22 cellular contexts compared by ENCODE assay signal in genomic region chr17:18009609-18010420, GRCh38. TPM values are rescaled to one million over a fixed set of nuclear protein-coding genes. Genes with fewer than 3 reads are reported as not detected.
A peak's percentile ranks its signal among the peaks of the same experiment; 100 is the strongest.
DNase-seq lines count a peak whose midpoint lies in the region; ATAC-seq and TF ChIP-seq lines count a peak whose summit lies in the region.
"Had no signal": no experiment of that assay in that cellular context is flagged by ENCODE, and none has a peak within 500 bp of the region (broad histone marks: within the 10 kb centered on the region; RNA-seq: fewer than 3 reads in every experiment).

No MANE protein-coding gene starts in this region.

- H3K4me1 ChIP-seq in mesendoderm (ENCODE audit: control insufficient read depth, low read depth, low read length): peaks cover 3% of the 10 kb centered on the region
- H3K4me1 ChIP-seq: adrenal gland, Peyer's patch had no signal

- no peak overlapping the region for H3K4me3 ChIP-seq in mesendoderm (ENCODE audit: low read length)
- H3K4me3 ChIP-seq: adrenal gland, Peyer's patch had no signal

- intact Hi-C loops in Right ventricle myocardium inferior (cut with DNase I): no loop called here
- intact Hi-C loops in cardiac septum (cut with DNase I): no loop called here
- intact Hi-C loops in left colon (cut with DNase I, micrococcal nuclease): no loop called here

- H2BK120ac ChIP-seq in mesendoderm (ENCODE audit: low read depth, low read length): no peak overlapping the region

- H3K27ac ChIP-seq in mesendoderm (ENCODE audit: low read depth, low read length): no peak overlapping the region
- H3K27ac ChIP-seq: adrenal gland, Peyer's patch had no signal

- H2BK5ac ChIP-seq in mesendoderm (ENCODE audit: low read length): no peak overlapping the region

- DNase-seq in Right ventricle myocardium inferior (ENCODE audit: missing footprints) (no peak), cardiac septum (ENCODE audit: low spot score) (no peak), mesendoderm (peak; percentile 89), type B pancreatic cell (ENCODE audit: extremely low spot score, unreplicated experiment) (no peak), amygdala (lab: John Stamatoyannopoulos, UW) (no peak), NCI-H1436 (lab: John Stamatoyannopoulos, UW) (no peak), left colon (no peak)
- DNase-seq: activated CD4-positive, alpha-beta T cell treated with anti-CD3 and anti-CD28 coated beads, Interleukin-2, amount 50 U/mL, for 4 hours; activated naive CD4-positive, alpha-beta T cell treated with anti-CD3 and anti-CD28 coated beads, Interleukin-2, amount 10 ng/mL, durations not matched to agents 7 days and 5 days; adrenal gland; DMS79; Kasumi-1; naive thymus-derived CD8-positive, alpha-beta T cell; NCI-H1417; NCI-H345; nucleus accumbens; Peyer's patch; stimulated activated naive B cell treated with anti-CD40 and anti-IgM and Interleukin-4, amounts not matched to agents 10 μg/mL and 1 μg/mL and 100 μg/mL, for 72 hours; T-cell had no signal

- ATAC-seq in Right ventricle myocardium inferior (peak; percentile 89), esophagus mucosa (peak; percentile 23), left colon (no peak)
- ATAC-seq: activated CD4-positive, CD25-positive, alpha-beta regulatory T cell treated with anti-CD3 and anti-CD28 coated beads, Interleukin-2, amount 50 U/mL, for 24 hours; naive thymus-derived CD8-positive, alpha-beta T cell; stimulated activated naive B cell treated with anti-CD40 and anti-IgM and Interleukin-4, amounts not matched to agents 10 μg/mL and 1 μg/mL and 100 μg/mL, for 72 hours; T-cell had no signal

- no peak overlapping the region for H2AK5ac ChIP-seq in mesendoderm (ENCODE audit: low read length)

- no peaks in the 10 kb centered on the region for H3K79me2 ChIP-seq in mesendoderm (ENCODE audit: control insufficient read depth, insufficient read depth, low read length)

- no peak overlapping the region for H3K4me3 Mint-ChIP-seq in type B pancreatic cell
- H3K4me3 Mint-ChIP-seq: activated naive CD4-positive, alpha-beta T cell treated with anti-CD3 and anti-CD28 coated beads, Interleukin-2, amount 10 ng/mL, durations not matched to agents 7 days and 5 days; mesothelial cell of epicardium; naive thymus-derived CD8-positive, alpha-beta T cell; stimulated activated naive B cell treated with anti-CD40 and anti-IgM and Interleukin-4, amounts not matched to agents 10 μg/mL and 1 μg/mL and 100 μg/mL, for 72 hours; T-cell had no signal

- no peak overlapping the region for H2BK15ac ChIP-seq in mesendoderm (replicated peaks; ENCODE audit: low read depth)

- H3K79me1 ChIP-seq in mesendoderm (ENCODE audit: low read length): no peaks in the 10 kb centered on the region

- H3K9ac ChIP-seq in mesendoderm (ENCODE audit: low read length): no peak overlapping the region

- no peaks in the 10 kb centered on the region for H3K27me3 Mint-ChIP-seq in type B pancreatic cell
- H3K27me3 Mint-ChIP-seq: activated naive CD4-positive, alpha-beta T cell treated with anti-CD3 and anti-CD28 coated beads, Interleukin-2, amount 10 ng/mL, durations not matched to agents 7 days and 5 days; naive thymus-derived CD8-positive, alpha-beta T cell; stimulated activated naive B cell treated with anti-CD40 and anti-IgM and Interleukin-4, amounts not matched to agents 10 μg/mL and 1 μg/mL and 100 μg/mL, for 72 hours; T-cell had no signal

- H3K27me3 ChIP-seq in mesendoderm (ENCODE audit: insufficient read depth, low read length, poor library complexity): no peaks in the 10 kb centered on the region
- H3K27me3 ChIP-seq: adrenal gland, Peyer's patch had no signal

- H3K36me3 Mint-ChIP-seq in type B pancreatic cell: peaks cover 9% of the 10 kb centered on the region

- H3K36me3 ChIP-seq in mesendoderm (ENCODE audit: control insufficient read depth, insufficient read depth, low read length): no peaks in the 10 kb centered on the region
- H3K36me3 ChIP-seq: adrenal gland had no signal

- H3K18ac ChIP-seq in mesendoderm (ENCODE audit: low read length): no peak overlapping the region

- no peak overlapping the region for H3K4ac ChIP-seq in mesendoderm (ENCODE audit: low read depth, low read length)

- H3K23ac ChIP-seq in mesendoderm (ENCODE audit: low read length): no peak overlapping the region

- H4K8ac ChIP-seq in mesendoderm (ENCODE audit: low read depth, low read length): no peak overlapping the region

- no peak overlapping the region for H3K56ac ChIP-seq in mesendoderm (ENCODE audit: low read length)

- no CpG with 5 or more reads among the region's 8 CpGs for WGBS in mesendoderm (ENCODE audit: extremely low coverage, insufficient coverage, low lambda C conversion rate)

- H3K27ac Mint-ChIP-seq in type B pancreatic cell: no peak overlapping the region
- H3K27ac Mint-ChIP-seq: activated naive CD4-positive, alpha-beta T cell treated with anti-CD3 and anti-CD28 coated beads, Interleukin-2, amount 10 ng/mL, durations not matched to agents 7 days and 5 days; mesothelial cell of epicardium; naive thymus-derived CD8-positive, alpha-beta T cell; stimulated activated naive B cell treated with anti-CD40 and anti-IgM and Interleukin-4, amounts not matched to agents 10 μg/mL and 1 μg/mL and 100 μg/mL, for 72 hours; T-cell had no signal

- H3K4me2 ChIP-seq in mesendoderm (ENCODE audit: low read length): no peak overlapping the region

- H4K5ac ChIP-seq in mesendoderm (ENCODE audit: low read length): no peak overlapping the region

- TF ChIP-seq CTCF in type B pancreatic cell (conservative IDR thresholded peaks at IDR 0.05): no peak

- H3K9me3 Mint-ChIP-seq in type B pancreatic cell: no peaks in the 10 kb centered on the region
- H3K9me3 Mint-ChIP-seq: activated naive CD4-positive, alpha-beta T cell treated with anti-CD3 and anti-CD28 coated beads, Interleukin-2, amount 10 ng/mL, durations not matched to agents 7 days and 5 days; naive thymus-derived CD8-positive, alpha-beta T cell; stimulated activated naive B cell treated with anti-CD40 and anti-IgM and Interleukin-4, amounts not matched to agents 10 μg/mL and 1 μg/mL and 100 μg/mL, for 72 hours; T-cell had no signal

- no peaks in the 10 kb centered on the region for H3K4me1 Mint-ChIP-seq in type B pancreatic cell (ENCODE audit: unreplicated experiment)
- H3K4me1 Mint-ChIP-seq: activated naive CD4-positive, alpha-beta T cell treated with anti-CD3 and anti-CD28 coated beads, Interleukin-2, amount 10 ng/mL, durations not matched to agents 7 days and 5 days; mesothelial cell of epicardium; T-cell had no signal

RNA-seq across cellular contexts. Expression of gene ATPAF2, which starts 29.2 kb away (rescaled TPM):
- total RNA-seq in Right ventricle myocardium inferior (34.9 TPM), cardiac septum (31.5 TPM), esophagus mucosa (24.2 TPM), type B pancreatic cell (ENCODE audit: low replicate concordance) (22.8 and 28.9 TPM in 2 replicates), left colon (10 to 100 TPM; 29.0 to 32.0 TPM)
- 15.1 TPM for polyA plus RNA-seq in mesendoderm (2013, experiment 1 of 2)
- polyA plus RNA-seq in mesendoderm (2013, experiment 2 of 2): 15.9 TPM

RNA-seq across cellular contexts. Expression of gene GID4, which starts 29.4 kb away (rescaled TPM):
- total RNA-seq in Right ventricle myocardium inferior (20.1 TPM), cardiac septum (17.9 TPM), esophagus mucosa (8.4 TPM), type B pancreatic cell (ENCODE audit: low replicate concordance) (10.6 and 13.2 TPM in 2 replicates), left colon (1 to 10 TPM; 4.7 to 7.0 TPM)
- 5.5 TPM for polyA plus RNA-seq in mesendoderm (2013, experiment 1 of 2)
- polyA plus RNA-seq in mesendoderm (2013, experiment 2 of 2): 4.6 TPM

RNA-seq across cellular contexts. Expression of gene DRC3, which starts 37.2 kb away (rescaled TPM):
- total RNA-seq in Right ventricle myocardium inferior (1.6 TPM), cardiac septum (1.9 TPM), esophagus mucosa (0.56 TPM), type B pancreatic cell (ENCODE audit: low replicate concordance) (3.4 and 8.9 TPM in 2 replicates), left colon (1 to 10 TPM in 1 of 2 donors, under 1 TPM in 1; 0.61 to 1.3 TPM)
- 0.13 TPM for polyA plus RNA-seq in mesendoderm (2013, experiment 1 of 2)
- polyA plus RNA-seq in mesendoderm (2013, experiment 2 of 2): 0.13 TPM

RNA-seq across cellular contexts. Expression of gene TOM1L2, which starts 37.6 kb away (rescaled TPM):
- total RNA-seq in Right ventricle myocardium inferior: 246 TPM
- total RNA-seq in cardiac septum: 261 TPM
- total RNA-seq in esophagus mucosa: 78.3 TPM
- 4.7 TPM for polyA plus RNA-seq in mesendoderm (2013, experiment 1 of 2)
- polyA plus RNA-seq in mesendoderm (2013, experiment 2 of 2): 5.2 TPM
- total RNA-seq in type B pancreatic cell (ENCODE audit: low replicate concordance): 62.5 and 107 TPM in 2 replicates
- total RNA-seq in left colon: 10 to 100 TPM; 55.5 to 72.9 TPM
